Comparison of ENCODE assay signal across 17 cellular contexts in genomic region chr10:118712930-118713634, GRCh38. TPM values are rescaled to one million over a fixed set of nuclear protein-coding genes. Genes with fewer than 3 reads are reported as not detected.
A peak's percentile ranks its signal among the peaks of the same experiment; 100 is the strongest.
DNase-seq lines count a peak whose midpoint lies in the region; ATAC-seq, FAIRE-seq and TF ChIP-seq lines count a peak whose summit lies in the region.
"Had no signal": no experiment of that assay in that cellular context is flagged by ENCODE, and none has a peak within 500 bp of the region (broad histone marks: within the 10 kb centered on the region; RNA-seq: fewer than 3 reads in every experiment).

No MANE protein-coding gene starts in this region.

- TF ChIP-seq EP300 in HepG2 (IDR thresholded peaks at IDR 0.05; ENCODE audit: low read depth in 2 of 2, low read length in 2 of 2) (no peak), HepG2 (CRISPR knock-in tag; IDR thresholded peaks at IDR 0.05; ENCODE audit: borderline replicate concordance) (no peak)

- intact Hi-C loops in body of pancreas (cut with DNase I) (no loop called here), HepG2 (cut with micrococcal nuclease; ENCODE audit: unreplicated experiment) (loop anchor here (2.0 kb wide), 1 partner anchor 144 kb away; no protein-coding TSS in a partner anchor)

- H3K36me3 Mint-ChIP-seq in HFFc6 (ENCODE audit: low read depth), result no peaks in the 10 kb centered on the region
- H3K36me3 Mint-ChIP-seq in activated T-cell treated with anti-CD3 and anti-CD28 coated beads, Interleukin-2, amount 50 U/mL, for 72 hours (ENCODE audit: insufficient read depth in 2 of 2), result no peaks in the 10 kb centered on the region

- TF ChIP-seq POLR2A in body of pancreas (IDR thresholded peaks at IDR 0.05) (no peak), HepG2 (IDR thresholded peaks at IDR 0.05; ENCODE audit: insufficient read depth in 1 of 2, low read depth in 2 of 2, low read length in 2 of 2) (no peak)

- no peak overlapping the region for H2AFZ ChIP-seq in HepG2 (ENCODE audit: low read length)

- DNase-seq in ELF-1 (ENCODE audit: low read depth, low spot score), result peak; percentile 18
- no peak for DNase-seq in HFFc6
- peak in 3 of 4 donors; percentile 13 to 45 (median 20) for DNase-seq in body of pancreas
- DNase-seq in HepG2 (ENCODE audit: low spot score), result no peak
- DNase-seq in activated T-cell treated with anti-CD3 and anti-CD28 coated beads, Interleukin-2, amount 50 U/mL, for 72 hours, result no peak
- DNase-seq in GM20000 (ENCODE audit: low spot score), result no peak
- DNase-seq: activated CD4-positive, alpha-beta memory T cell treated with anti-CD3 and anti-CD28 coated beads, Interleukin-2, amount 10 ng/mL, durations not matched to agents 7 days and 5 days; activated gamma-delta T cell; caudate nucleus; NCI-H345; nucleus accumbens; substantia nigra had no signal

- H3K9me3 Mint-ChIP-seq in HFFc6, result no peaks in the 10 kb centered on the region
- H3K9me3 Mint-ChIP-seq in activated T-cell treated with anti-CD3 and anti-CD28 coated beads, Interleukin-2, amount 50 U/mL, for 72 hours, result no peaks in the 10 kb centered on the region
- H3K9me3 Mint-ChIP-seq: activated CD4-positive, alpha-beta memory T cell treated with anti-CD3 and anti-CD28 coated beads, Interleukin-2, amount 10 ng/mL, durations not matched to agents 7 days and 5 days; memory B cell; T-helper 2 cell treated with Interferon-gamma antibody and Interleukin-4, amounts not matched to agents 5 μg/mL and 100 μg/mL, for 36 hours had no signal

- in situ Hi-C loops in HepG2 (cut with HindIII; ENCODE audit: extremely low pct_ligation_motif_present, low pct_unique_long_range_greater_than_20kb), result no loop called here

- 81 to 82% methylated on average over 7 to 12 of the region's 14 CpGs for WGBS in body of pancreas, 2 donors
- WGBS in HepG2 (ENCODE audit: low lambda C conversion rate), result 98% methylated on average over 3 of the region's 14 CpGs

- CTCF ChIA-PET in HepG2 (lab: Yijun Ruan, JAX; ENCODE audit: low intra/inter-chr PET ratio, low total read pairs), result no interaction called here

- peaks cover 7% of the 10 kb centered on the region; the same call in 1 of the 2 replicates for H3K4me1 Mint-ChIP-seq in HFFc6 (ENCODE audit: low read depth)
- H3K4me1 Mint-ChIP-seq in activated T-cell treated with anti-CD3 and anti-CD28 coated beads, Interleukin-2, amount 50 U/mL, for 72 hours (ENCODE audit: low read depth), result no peaks in the 10 kb centered on the region

- peaks cover 0 to 2% of the 10 kb centered on the region in 2 donors for H3K36me3 ChIP-seq in body of pancreas (replicated peaks in 1 of 2; ENCODE audit: insufficient read depth in 1 of 2, low read depth in 2 of 2)
- peaks cover 1 to 5% of the 10 kb centered on the region in 2 experiments; a peak in 3 of 5 replicates for H3K36me3 ChIP-seq in HepG2 (replicated peaks in 1 of 2; ENCODE audit: control insufficient read depth in 1 of 2, insufficient read depth in 2 of 2, low read length in 2 of 2)

- H3K27me3 ChIP-seq in body of pancreas (no peaks in the 10 kb centered on the region), HepG2 (ENCODE audit: control insufficient read depth in 1 of 2, insufficient read depth in 2 of 2, low read length in 2 of 2) (no peaks in the 10 kb centered on the region)

- no TSS peak for BruUV-seq in HepG2 (replicated peaks; lab: Mats Ljungman, UMichigan)

- H3K27me3 Mint-ChIP-seq in HFFc6 (ENCODE audit: insufficient read depth), result no peaks in the 10 kb centered on the region
- no peaks in the 10 kb centered on the region for H3K27me3 Mint-ChIP-seq in activated T-cell treated with anti-CD3 and anti-CD28 coated beads, Interleukin-2, amount 50 U/mL, for 72 hours (ENCODE audit: low read depth)
- H3K27me3 Mint-ChIP-seq: activated CD4-positive, alpha-beta memory T cell treated with anti-CD3 and anti-CD28 coated beads, Interleukin-2, amount 10 ng/mL, durations not matched to agents 7 days and 5 days; memory B cell had no signal

- FAIRE-seq in HepG2 (lab: Jason Lieb, UNC), result no peak

- H3K9me3 ChIP-seq in body of pancreas (no peaks in the 10 kb centered on the region), HepG2 (ENCODE audit: low read length) (no peaks in the 10 kb centered on the region)

- H3K9ac ChIP-seq in HepG2 (ENCODE audit: insufficient read depth, low read depth, low read length), result no peak overlapping the region

- H3K4me3 Mint-ChIP-seq in HFFc6, result no peak overlapping the region
- H3K4me3 Mint-ChIP-seq in activated T-cell treated with anti-CD3 and anti-CD28 coated beads, Interleukin-2, amount 50 U/mL, for 72 hours, result no peak overlapping the region
- H3K4me3 Mint-ChIP-seq: activated CD4-positive, alpha-beta memory T cell treated with anti-CD3 and anti-CD28 coated beads, Interleukin-2, amount 10 ng/mL, durations not matched to agents 7 days and 5 days; memory B cell; T-helper 2 cell treated with Interferon-gamma antibody and Interleukin-4, amounts not matched to agents 5 μg/mL and 100 μg/mL, for 36 hours had no signal

- no peaks in the 10 kb centered on the region for H4K20me1 ChIP-seq in HepG2 (ENCODE audit: insufficient read depth, low read length)

- H3K27ac ChIP-seq in body of pancreas (no peak overlapping the region), HepG2 (ENCODE audit: extremely low read length, insufficient read depth, low read length) (no peak overlapping the region)
- H3K27ac ChIP-seq: skin epidermis had no signal

- no peak overlapping the region for H3K4me3 ChIP-seq in body of pancreas
- no peak overlapping the region for H3K4me3 ChIP-seq in HepG2 (replicated peaks in 1 of 3; ENCODE audit: insufficient read depth in 1 of 3, low read depth in 2 of 3, low read length in 3 of 3)
- H3K4me3 ChIP-seq: skin epidermis had no signal

- ATAC-seq in body of pancreas, result peak; percentile 65
- ATAC-seq in HepG2, result peak; percentile 68
- no peak for ATAC-seq in activated T-cell treated with anti-CD3 and anti-CD28 coated beads, Interleukin-2, amount 50 U/mL, for 72 hours (replicated peaks in 1 of 2)
- no peak for ATAC-seq in GM19351 (IDR thresholded peaks at IDR 0.05; ENCODE audit: unreplicated experiment)
- ATAC-seq: esophagus mucosa had no signal

- no peaks in the 10 kb centered on the region for H3K4me1 ChIP-seq in body of pancreas
- no peaks in the 10 kb centered on the region for H3K4me1 ChIP-seq in HepG2 (ENCODE audit: insufficient read depth, low read length)

- TF ChIP-seq CTCF in HFFc6 (IDR thresholded peaks at IDR 0.05), result peak; percentile 56
- TF ChIP-seq CTCF in body of pancreas (IDR thresholded peaks at IDR 0.05), result peak in 2 of 7 experiments; percentile 19 to 24
- TF ChIP-seq CTCF in HepG2 (CRISPR knock-in tag; IDR thresholded peaks at IDR 0.05), result peak; percentile 49
- TF ChIP-seq CTCF in GM20000 (IDR thresholded peaks at IDR 0.05; ENCODE audit: extremely low read depth, missing control alignments), result no peak

- no peak for TF ChIP-seq RAD21 in HepG2 (CRISPR knock-in tag; IDR thresholded peaks at IDR 0.05)

- POLR2A ChIA-PET in HepG2 (lab: Yijun Ruan, JAX), result no interaction called here

- H3K79me2 ChIP-seq in HepG2 (ENCODE audit: insufficient read depth, low read length), result no peaks in the 10 kb centered on the region

- no peak overlapping the region for H3K4me2 ChIP-seq in HepG2 (ENCODE audit: low read depth, low read length)

- no peak overlapping the region for H3K27ac Mint-ChIP-seq in HFFc6
- H3K27ac Mint-ChIP-seq in activated T-cell treated with anti-CD3 and anti-CD28 coated beads, Interleukin-2, amount 50 U/mL, for 72 hours, result no peak overlapping the region
- H3K27ac Mint-ChIP-seq: activated CD4-positive, alpha-beta memory T cell treated with anti-CD3 and anti-CD28 coated beads, Interleukin-2, amount 10 ng/mL, durations not matched to agents 7 days and 5 days; memory B cell; T-helper 2 cell treated with Interferon-gamma antibody and Interleukin-4, amounts not matched to agents 5 μg/mL and 100 μg/mL, for 36 hours had no signal

TF ChIP-seq in HepG2, 621 proteins besides CTCF, POLR2A, EP300 and RAD21:
- TF ChIP-seq ZFP90 (CRISPR knock-in tag; IDR thresholded peaks at IDR 0.05; ENCODE audit: borderline replicate concordance) (no peak), FOXC1 (CRISPR knock-in tag; IDR thresholded peaks at IDR 0.05; ENCODE audit: borderline replicate concordance) (no peak)

RNA-seq across cellular contexts. Expression of gene CACUL1, which starts 41.7 kb away (rescaled TPM):
- total RNA-seq in HFFc6 (2021; fragmentation: NEBNext Ultra II Directional; extraction: Animal tissue kit (Norgen Biotek cat#: 25700)), result 10 to 100 TPM; 31.5 to 34.0 (median 32.7) TPM
- total RNA-seq in body of pancreas (10 to 100 TPM; 12.9 to 16.1 TPM), HepG2 (2016; rRNA removed; fragmentation: Illumina TruSeq; extraction: Trizol) (31.0 and 43.6 TPM in 2 replicates)
- total RNA-seq in HepG2 (2016; cell fraction: cytosol; rRNA removed; fragmentation: Illumina TruSeq; extraction: Trizol; ENCODE audit: low read depth), result 9.3 and 13.6 TPM in 2 replicates
- 29.9 and 40.9 TPM in 2 replicates for total RNA-seq in HepG2 (2016; cell fraction: insoluble cytoplasmic fraction; rRNA removed; fragmentation: Illumina TruSeq; extraction: Trizol)
- 23.6 and 25.5 TPM in 2 replicates for total RNA-seq in HepG2 (2016; cell fraction: membrane; rRNA removed; fragmentation: Illumina TruSeq; extraction: Trizol)
- 35.3 and 37.2 TPM in 2 replicates for total RNA-seq in HepG2 (2016; cell fraction: nucleus; rRNA removed; fragmentation: Illumina TruSeq; extraction: Trizol)
- 10.6 and 14.2 TPM in 2 replicates for polyA plus RNA-seq in HepG2 (2011; rRNA removed)
- polyA plus RNA-seq in HepG2 (2011; cell fraction: cytosol; rRNA removed), result 3.9 and 5.9 TPM in 2 replicates
- polyA plus RNA-seq in HepG2 (2011; cell fraction: nucleus; rRNA removed), result 6.9 and 7.8 TPM in 2 replicates
- polyA plus RNA-seq in HepG2 (2012), result 8.3 and 12.1 TPM in 2 replicates
- polyA plus RNA-seq in HepG2 (2016; cell fraction: cytosol; fragmentation: Illumina TruSeq; extraction: Trizol; ENCODE audit: low read depth), result 2.5 and 3.3 TPM in 2 replicates
- 18.3 and 18.5 TPM in 2 replicates for polyA plus RNA-seq in HepG2 (2016; cell fraction: insoluble cytoplasmic fraction; fragmentation: Illumina TruSeq; extraction: Trizol; ENCODE audit: low read depth)
- polyA plus RNA-seq in HepG2 (2016; cell fraction: membrane; fragmentation: Illumina TruSeq; extraction: Trizol; ENCODE audit: low read depth), result 7.7 and 8.5 TPM in 2 replicates
- 15.3 and 21.2 TPM in 2 replicates for polyA plus RNA-seq in HepG2 (2016; cell fraction: nucleus; fragmentation: Illumina TruSeq; extraction: Trizol; ENCODE audit: insufficient read depth, low read depth)
- polyA minus RNA-seq in HepG2 (2011; rRNA and poly(A)+ RNA removed; ENCODE audit: low replicate concordance), result 11.8 and 27.1 TPM in 2 replicates
- 18.8 and 27.1 TPM in 2 replicates for polyA minus RNA-seq in HepG2 (2011; cell fraction: cytosol; rRNA and poly(A)+ RNA removed)
- 35.0 and 37.0 TPM in 2 replicates for polyA minus RNA-seq in HepG2 (2011; cell fraction: nucleus; rRNA and poly(A)+ RNA removed)
- 10 to 100 TPM; 26.1 to 29.8 TPM for total RNA-seq in activated T-cell treated with anti-CD3 and anti-CD28 coated beads, Interleukin-2, amount 50 U/mL, for 72 hours

Comparison
In these comparisons a context has a peak if more than half of its experiments do, and no peak if none do; other contexts are left out.
1. DNase-seq: peak in ELF-1 (single experiment) and body of pancreas (3 of 4); none in HFFc6 (single experiment), HepG2 (single experiment), activated T-cell treated with anti-CD3 and anti-CD28 coated beads, Interleukin-2, amount 50 U/mL, for 72 hours (0 of 2) and GM20000 (single experiment).
2. ATAC-seq: peak in body of pancreas (single experiment) and HepG2 (single experiment); none in activated T-cell treated with anti-CD3 and anti-CD28 coated beads, Interleukin-2, amount 50 U/mL, for 72 hours (0 of 2) and GM19351 (single experiment).